17 cellular contexts compared by ENCODE assay signal in genomic region chrX:119466970-119467369, GRCh38.
"Had no signal": no experiment of that assay in that cellular context is flagged by ENCODE, and none has a peak within 500 bp of the region (broad histone marks: within the 10 kb centered on the region; RNA-seq: fewer than 3 reads in every experiment).

No MANE protein-coding gene starts in this region.

- DNase-seq: activated CD8-positive, alpha-beta T cell treated with anti-CD3 and anti-CD28 coated beads, Interleukin-2, amount 10 ng/mL, durations not matched to agents 7 days and 5 days; activated effector memory CD4-positive, alpha-beta T cell treated with Interleukin-2 at 50 U/mL for 16 hours; activated T-cell treated with anti-CD3 and anti-CD28 coated beads, Interleukin-2, amount 50 U/mL, for 24 hours; dermis blood vessel endothelial cell; effector memory CD8-positive, alpha-beta T cell; left cardiac atrium; mesenchymal stem cell; mucosa of descending colon; naive B cell; ovary; sigmoid colon; spleen; stimulated activated CD4-positive, alpha-beta T cell treated with anti-CD3 and anti-CD28 coated beads, Interleukin-4, amount 100 ng/mL, for 4 hours had no signal

- H3K27me3 Mint-ChIP-seq: activated naive CD4-positive, alpha-beta T cell treated with anti-CD3 and anti-CD28 coated beads, Interleukin-2, amount 50 U/mL, for 24 hours; activated T-cell treated with anti-CD3 and anti-CD28 coated beads, Interleukin-2, amount 50 U/mL, for 24 hours; effector memory CD8-positive, alpha-beta T cell; naive B cell; stimulated activated memory B cell treated with anti-CD40 and anti-IgM and Interleukin-4, amounts not matched to agents 10 μg/mL and 1 μg/mL and 100 μg/mL, for 72 hours had no signal

- H3K27ac ChIP-seq: cardiac muscle cell, ovary had no signal

- H3K9me3 Mint-ChIP-seq: activated naive CD4-positive, alpha-beta T cell treated with anti-CD3 and anti-CD28 coated beads, Interleukin-2, amount 50 U/mL, for 24 hours; activated T-cell treated with anti-CD3 and anti-CD28 coated beads, Interleukin-2, amount 50 U/mL, for 24 hours; effector memory CD8-positive, alpha-beta T cell; naive B cell; stimulated activated memory B cell treated with anti-CD40 and anti-IgM and Interleukin-4, amounts not matched to agents 10 μg/mL and 1 μg/mL and 100 μg/mL, for 72 hours; T-helper 2 cell treated with Interferon-gamma antibody and Interleukin-4, amounts not matched to agents 5 μg/mL and 100 μg/mL, for 36 hours had no signal

- H3K27me3 ChIP-seq: cardiac muscle cell, ovary, spleen had no signal

- H3K4me3 Mint-ChIP-seq: effector memory CD8-positive, alpha-beta T cell had no signal

- H3K36me3 Mint-ChIP-seq: activated naive CD4-positive, alpha-beta T cell treated with anti-CD3 and anti-CD28 coated beads, Interleukin-2, amount 50 U/mL, for 24 hours; naive B cell had no signal

- H3K4me3 ChIP-seq: cardiac muscle cell, mucosa of descending colon, ovary had no signal

- H3K9me3 ChIP-seq: mucosa of descending colon, ovary, sigmoid colon, spleen had no signal

- ATAC-seq: activated CD8-positive, alpha-beta T cell treated with anti-CD3 and anti-CD28 coated beads, Interleukin-2, amount 10 ng/mL, durations not matched to agents 7 days and 5 days; effector memory CD8-positive, alpha-beta T cell; left cardiac atrium; mucosa of descending colon; stimulated activated memory B cell treated with anti-CD40 and anti-IgM and Interleukin-4, amounts not matched to agents 10 μg/mL and 1 μg/mL and 100 μg/mL, for 72 hours had no signal

- H3K27ac Mint-ChIP-seq: activated CD8-positive, alpha-beta T cell treated with anti-CD3 and anti-CD28 coated beads, Interleukin-2, amount 10 ng/mL, durations not matched to agents 7 days and 5 days; activated naive CD4-positive, alpha-beta T cell treated with anti-CD3 and anti-CD28 coated beads, Interleukin-2, amount 50 U/mL, for 24 hours; activated T-cell treated with anti-CD3 and anti-CD28 coated beads, Interleukin-2, amount 50 U/mL, for 24 hours; T-helper 2 cell treated with Interferon-gamma antibody and Interleukin-4, amounts not matched to agents 5 μg/mL and 100 μg/mL, for 36 hours had no signal

- H3K36me3 ChIP-seq: ovary had no signal
